ENCODE assay signal across 9 cellular contexts in the genomic region with DNA sequence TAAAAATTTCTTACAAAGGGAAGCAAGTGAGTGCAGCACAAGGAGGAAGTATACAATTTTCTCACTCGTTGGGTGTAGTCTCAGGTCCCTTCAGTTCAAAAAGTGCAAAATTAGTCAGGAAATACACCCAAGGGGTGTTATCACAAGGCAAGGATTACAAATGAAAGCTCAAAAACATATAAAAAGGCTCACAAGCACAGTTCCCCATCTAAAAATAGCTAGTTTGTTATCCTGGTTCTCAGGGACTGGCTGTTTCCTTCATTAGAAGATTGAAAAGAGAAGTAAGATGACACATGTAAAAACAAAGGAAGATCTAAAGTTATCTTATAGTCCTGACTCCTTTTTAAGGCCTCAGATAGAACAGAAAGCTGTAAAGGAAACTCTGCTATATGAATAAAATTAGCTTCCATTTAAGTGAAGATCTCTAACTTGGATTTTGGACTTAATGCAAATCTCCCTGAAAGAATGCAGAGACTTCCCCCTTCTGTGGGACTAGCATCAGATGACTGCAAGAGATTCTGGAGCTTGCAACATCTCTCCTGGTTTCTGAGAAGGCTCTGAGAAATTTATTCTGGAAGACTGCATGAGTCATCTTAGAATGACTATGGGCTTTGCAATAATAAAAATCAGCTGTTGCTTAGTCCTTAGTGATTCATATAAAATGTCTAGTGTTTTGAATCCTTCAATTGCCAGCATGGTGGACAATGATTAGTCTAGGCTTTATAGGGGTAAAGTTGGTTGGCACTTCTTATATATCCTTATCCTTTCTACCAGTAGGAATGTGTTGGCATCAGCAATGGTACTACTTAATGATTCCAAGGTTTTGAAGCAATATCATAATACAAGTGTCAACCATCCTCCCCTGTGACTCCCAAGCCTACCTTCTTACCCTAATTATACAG. TPM values are rescaled to one million over a fixed set of nuclear protein-coding genes. Genes with fewer than 3 reads are reported as not detected.
A peak's percentile ranks its signal among the peaks of the same experiment; 100 is the strongest.
DNase-seq lines count a peak whose midpoint lies in the region; ATAC-seq, FAIRE-seq and TF ChIP-seq lines count a peak whose summit lies in the region.
"Had no signal": no experiment of that assay in that cellular context is flagged by ENCODE, and none has a peak within 500 bp of the region (broad histone marks: within the 10 kb centered on the region; RNA-seq: fewer than 3 reads in every experiment).

No MANE protein-coding gene starts in this region.

- POLR2A ChIA-PET in K562 (lab: Yijun Ruan, JAX), result interaction anchor here (0.6 to 8.8 kb wide), 6 partner anchors 15 to 1391 kb away, joined by 3 to 67 read pairs (median 4); partner anchors contain the start of gene DAB2

- no peak for TF ChIP-seq POLR2A in K562 (conservative IDR thresholded peaks at IDR 0.05)

- no peaks in the 10 kb centered on the region for H3K36me3 Mint-ChIP-seq in activated T-cell treated with anti-CD3 and anti-CD28 coated beads, Interleukin-2, amount 50 U/mL, for 24 hours (ENCODE audit: low read depth)
- H3K36me3 Mint-ChIP-seq in activated T-helper 1 cell treated with anti-CD3 and anti-CD28 coated beads, Interleukin-12 subunit alpha, Interleukin-12 subunit beta, Interleukin-2, Interleukin-4 antibody, amounts not matched to agents 30 ng/mL and 10 ng/mL and 1 ng/mL, durations not matched to agents 14 hours and 24 hours and 36 hours (ENCODE audit: low read depth), result no peaks in the 10 kb centered on the region

- TF ChIP-seq RAD21 in K562 (CRISPR knock-in tag; conservative IDR thresholded peaks at IDR 0.05 in 1 of 2, IDR thresholded peaks at IDR 0.05 in 1 of 2), result peak in 1 of 2 experiments; percentile 27; a peak in 1 of 4 replicates

- H3K27me3 ChIP-seq in K562 (ENCODE audit: control insufficient read depth in 2 of 2, insufficient read depth in 2 of 2, low read length in 2 of 2), result no peaks in the 10 kb centered on the region
- no peaks in the 10 kb centered on the region for H3K27me3 ChIP-seq in thoracic aorta (replicated peaks; ENCODE audit: insufficient read depth)
- H3K27me3 ChIP-seq: SJCRH30 had no signal

- intact Hi-C loops in K562 (cut with micrococcal nuclease), result loop anchor here (1.0 kb wide), 1 partner anchor 24 kb away; no protein-coding TSS in a partner anchor
- intact Hi-C loops in activated T-helper 1 cell treated with anti-CD3 and anti-CD28 coated beads, Interleukin-12 subunit alpha, Interleukin-12 subunit beta, Interleukin-2, Interleukin-4 antibody, amounts not matched to agents 30 ng/mL and 10 ng/mL and 1 ng/mL, durations not matched to agents 14 hours and 24 hours and 36 hours (cut with micrococcal nuclease), result no loop called here

- H3K9me3 Mint-ChIP-seq in activated T-cell treated with anti-CD3 and anti-CD28 coated beads, Interleukin-2, amount 50 U/mL, for 24 hours, result no peaks in the 10 kb centered on the region
- no peaks in the 10 kb centered on the region for H3K9me3 Mint-ChIP-seq in activated T-helper 1 cell treated with anti-CD3 and anti-CD28 coated beads, Interleukin-12 subunit alpha, Interleukin-12 subunit beta, Interleukin-2, Interleukin-4 antibody, amounts not matched to agents 30 ng/mL and 10 ng/mL and 1 ng/mL, durations not matched to agents 14 hours and 24 hours and 36 hours

- H2AFZ ChIP-seq in K562 (ENCODE audit: low read depth, low read length), result peak overlapping the region; percentile 49

- peak; percentile 71 for FAIRE-seq in K562 (lab: Jason Lieb, UNC)

- no peak overlapping the region for H3K4me3 Mint-ChIP-seq in activated T-cell treated with anti-CD3 and anti-CD28 coated beads, Interleukin-2, amount 50 U/mL, for 24 hours
- H3K4me3 Mint-ChIP-seq in activated T-helper 1 cell treated with anti-CD3 and anti-CD28 coated beads, Interleukin-12 subunit alpha, Interleukin-12 subunit beta, Interleukin-2, Interleukin-4 antibody, amounts not matched to agents 30 ng/mL and 10 ng/mL and 1 ng/mL, durations not matched to agents 14 hours and 24 hours and 36 hours, result no peak overlapping the region

- H3K4me1 Mint-ChIP-seq in activated T-cell treated with anti-CD3 and anti-CD28 coated beads, Interleukin-2, amount 50 U/mL, for 24 hours (ENCODE audit: low read depth), result peaks cover 3% of the 10 kb centered on the region
- no peaks in the 10 kb centered on the region for H3K4me1 Mint-ChIP-seq in activated T-helper 1 cell treated with anti-CD3 and anti-CD28 coated beads, Interleukin-12 subunit alpha, Interleukin-12 subunit beta, Interleukin-2, Interleukin-4 antibody, amounts not matched to agents 30 ng/mL and 10 ng/mL and 1 ng/mL, durations not matched to agents 14 hours and 24 hours and 36 hours (ENCODE audit: low read depth)

- WGBS in K562 (ENCODE audit: insufficient coverage, low coverage, missing lambda C conversion rate), result 6% methylated on average over 1 of the region's 1 CpG

- peak; percentile 90 for ATAC-seq in K562
- ATAC-seq in thoracic aorta (ENCODE audit: insufficient number of reproducible peaks, low FRiP score, low read depth), result peak; percentile 99
- no peak for ATAC-seq in GM19023 (IDR thresholded peaks at IDR 0.05; ENCODE audit: unreplicated experiment)

- DNase-seq in Kasumi-1 (lab: John Stamatoyannopoulos, UW) (peak; percentile 84 to 86), K562 (ENCODE audit: extremely low read depth in 1 of 4, low spot score in 3 of 4) (peak; percentile 43 to 83 (median 59)), kidney tubule cell (ENCODE audit: low spot score) (peak; percentile 96), thoracic aorta (ENCODE audit: low spot score) (no peak)
- DNase-seq in stimulated activated CD4-positive, alpha-beta T cell treated with anti-CD3 and anti-CD28 coated beads, Interleukin-15, amount 100 ng/mL, for 24 hours, result no peak
- no peak for DNase-seq in activated T-cell treated with anti-CD3 and anti-CD28 coated beads, Interleukin-2, amount 50 U/mL, for 24 hours
- no peak for DNase-seq in activated T-helper 1 cell treated with anti-CD3 and anti-CD28 coated beads, Interleukin-12 subunit alpha, Interleukin-12 subunit beta, Interleukin-2, Interleukin-4 antibody, amounts not matched to agents 30 ng/mL and 10 ng/mL and 1 ng/mL, durations not matched to agents 14 hours and 24 hours and 36 hours (ENCODE audit: low spot score)

- H3K4me2 ChIP-seq in K562 (ENCODE audit: insufficient read depth, low read length), result peak overlapping the region; percentile 44

- H3K4me3 ChIP-seq in K562 (no peak overlapping the region), thoracic aorta (peak overlapping the region; percentile 10)
- H3K4me3 ChIP-seq: SJCRH30 had no signal

- H4K20me1 ChIP-seq in K562 (replicated peaks; ENCODE audit: control insufficient read depth, insufficient read depth, low read length), result no peaks in the 10 kb centered on the region

- in situ Hi-C loops in K562 (cut with MboI), result no loop called here

- no peak for TF ChIP-seq CTCF in K562 (IDR thresholded peaks at IDR 0.05 in 2 of 3, conservative IDR thresholded peaks at IDR 0.05 in 1 of 3; ENCODE audit: insufficient read depth in 2 of 3, low read depth in 1 of 3, low read length in 3 of 3)
- no peak for TF ChIP-seq CTCF in thoracic aorta (IDR thresholded peaks at IDR 0.05)

- peak overlapping the region in 1 of 2 experiments; percentile 55; a peak in 2 of 4 replicates for H3K9ac ChIP-seq in K562 (ENCODE audit: insufficient read depth in 1 of 2, low read depth in 2 of 2, low read length in 2 of 2)

- H3K9me1 ChIP-seq in K562 (ENCODE audit: control insufficient read depth, insufficient read depth, low read length), result no peaks in the 10 kb centered on the region

- 0 out of 3 replicates have a peak, but pooled peaks cover 2% of the 10 kb centered on the region for H3K79me2 ChIP-seq in K562 (ENCODE audit: control insufficient read depth, insufficient read depth, low read length)

- peak; percentile 92 for TF ChIP-seq EP300 in K562 (IDR thresholded peaks at IDR 0.05; ENCODE audit: low read length)

- H3K4me1 ChIP-seq in K562 (replicated peaks in 1 of 2; ENCODE audit: control insufficient read depth in 2 of 2, insufficient read depth in 2 of 2, low read length in 2 of 2), result peaks cover 4 to 34% of the 10 kb centered on the region in 2 experiments; a peak in 4 of 5 replicates
- peaks cover 32 to 55% of the 10 kb centered on the region in 2 donors for H3K4me1 ChIP-seq in thoracic aorta (ENCODE audit: control insufficient read depth in 1 of 2, low read depth in 2 of 2)

- CTCF ChIA-PET in K562 (lab: Yijun Ruan, JAX; ENCODE audit: low intra/inter-chr PET ratio), result no interaction called here

- no peak overlapping the region for H3K27ac Mint-ChIP-seq in activated T-cell treated with anti-CD3 and anti-CD28 coated beads, Interleukin-2, amount 50 U/mL, for 24 hours
- H3K27ac Mint-ChIP-seq in activated T-helper 1 cell treated with anti-CD3 and anti-CD28 coated beads, Interleukin-12 subunit alpha, Interleukin-12 subunit beta, Interleukin-2, Interleukin-4 antibody, amounts not matched to agents 30 ng/mL and 10 ng/mL and 1 ng/mL, durations not matched to agents 14 hours and 24 hours and 36 hours, result no peak overlapping the region

- H3K27ac ChIP-seq in K562 (ENCODE audit: extremely low read depth, low read depth, low read length), result peak overlapping the region; percentile 77
- peak overlapping the region; percentile 82 to 87 for H3K27ac ChIP-seq in thoracic aorta
- H3K27ac ChIP-seq: SJCRH30 had no signal

- H3K9me3 ChIP-seq in K562 (replicated peaks; ENCODE audit: control insufficient read depth, insufficient read depth, low read depth, low read length) (no peaks in the 10 kb centered on the region), thoracic aorta (no peaks in the 10 kb centered on the region)
- H3K9me3 ChIP-seq: SJCRH30 had no signal

- BruUV-seq in K562 (replicated peaks; lab: Mats Ljungman, UMichigan), result TSS peak; percentile 31

- H3K27me3 Mint-ChIP-seq in activated T-cell treated with anti-CD3 and anti-CD28 coated beads, Interleukin-2, amount 50 U/mL, for 24 hours, result no peaks in the 10 kb centered on the region
- H3K27me3 Mint-ChIP-seq in activated T-helper 1 cell treated with anti-CD3 and anti-CD28 coated beads, Interleukin-12 subunit alpha, Interleukin-12 subunit beta, Interleukin-2, Interleukin-4 antibody, amounts not matched to agents 30 ng/mL and 10 ng/mL and 1 ng/mL, durations not matched to agents 14 hours and 24 hours and 36 hours (ENCODE audit: insufficient read depth), result peaks cover 1% of the 10 kb centered on the region

- H3K36me3 ChIP-seq in K562 (ENCODE audit: control insufficient read depth, insufficient read depth, low read length) (no peaks in the 10 kb centered on the region; the same call in 2 of the 3 replicates), thoracic aorta (no peaks in the 10 kb centered on the region)
- H3K36me3 ChIP-seq: SJCRH30 had no signal

RNA-seq across cellular contexts. Expression of gene DAB2, which starts 25.4 kb away (rescaled TPM):
- total RNA-seq in K562 (2011; cell fraction: chromatin; rRNA removed; ENCODE audit: low replicate concordance), result 11.5 and 53.0 TPM in 2 replicates
- 5.7 and 12.1 TPM in 2 replicates for total RNA-seq in K562 (2011; cell fraction: nucleolus; rRNA removed)
- total RNA-seq in K562 (2011; cell fraction: nucleoplasm; rRNA removed), result 28.8 and 31.8 TPM in 2 replicates
- total RNA-seq in K562 (2014; rRNA removed) (8.1 and 14.2 TPM in 2 replicates), K562 (2014; rRNA removed; fragmentation: Illumina TruSeq; extraction: Trizol) (17.2 and 20.4 TPM in 2 replicates), K562 (2015; rRNA removed; fragmentation: Illumina TruSeq; extraction: Trizol) (9.9 and 10.5 TPM in 2 replicates), K562 (2021) (23.1 and 27.6 TPM in 2 replicates), thoracic aorta (100 to 1,000 TPM; 162 to 187 TPM)
- polyA plus RNA-seq in K562 (2011; rRNA removed) (3.2 and 6.6 TPM in 2 replicates), K562 (2014; fragmentation: Illumina TruSeq; extraction: Trizol) (26.2 and 28.8 TPM in 2 replicates), K562 (2014; fragmentation: Nextera tagmentation; extraction: Ambion mirVana) (10 to 100 TPM; 28.1 to 29.9 TPM), K562 (2014; rRNA removed) (18.2 and 24.1 TPM in 2 replicates)
- 2.0 and 3.6 TPM in 2 replicates for polyA plus RNA-seq in K562 (2011; cell fraction: cytosol; rRNA removed)
- 4.9 and 9.8 TPM in 2 replicates for polyA plus RNA-seq in K562 (2011; cell fraction: nucleus; rRNA removed)
- 15.3 and 19.3 TPM in 2 replicates for polyA plus RNA-seq in K562 (2012)
- 4.6 and 12.6 TPM in 2 replicates for polyA minus RNA-seq in K562 (2011; rRNA and poly(A)+ RNA removed)
- polyA minus RNA-seq in K562 (2011; cell fraction: cytosol; rRNA and poly(A)+ RNA removed), result 2.9 and 6.3 TPM in 2 replicates
- polyA minus RNA-seq in K562 (2011; cell fraction: nucleus; rRNA and poly(A)+ RNA removed), result 9.7 and 13.3 TPM in 2 replicates
- not detected in 2 replicates for total RNA-seq in activated T-helper 1 cell treated with anti-CD3 and anti-CD28 coated beads, Interleukin-12 subunit alpha, Interleukin-12 subunit beta, Interleukin-2, Interleukin-4 antibody, amounts not matched to agents 30 ng/mL and 10 ng/mL and 1 ng/mL, durations not matched to agents 14 hours and 24 hours and 36 hours

RNA-seq across cellular contexts. Expression of gene C9, which starts 35.1 kb away (rescaled TPM):
- total RNA-seq in K562 (2011; cell fraction: chromatin; rRNA removed; ENCODE audit: low replicate concordance), result not detected in 2 replicates
- total RNA-seq in K562 (2011; cell fraction: nucleolus; rRNA removed), result not detected in 2 replicates
- total RNA-seq in K562 (2011; cell fraction: nucleoplasm; rRNA removed), result not detected in 2 replicates
- total RNA-seq in K562 (2014; rRNA removed), result not detected in 2 replicates
- not detected in 2 replicates for total RNA-seq in K562 (2014; rRNA removed; fragmentation: Illumina TruSeq; extraction: Trizol)
- not detected in 2 replicates for total RNA-seq in K562 (2015; rRNA removed; fragmentation: Illumina TruSeq; extraction: Trizol)
- total RNA-seq in K562 (2021), result 0.38 and 0.51 TPM in 2 replicates
- polyA plus RNA-seq in K562 (2011; rRNA removed), result not detected in 2 replicates
- not detected in 2 replicates for polyA plus RNA-seq in K562 (2011; cell fraction: cytosol; rRNA removed)
- polyA plus RNA-seq in K562 (2011; cell fraction: nucleus; rRNA removed), result not detected in 2 replicates
- polyA plus RNA-seq in K562 (2012), result 0.07 and 0.14 TPM in 2 replicates
- not detected in 2 replicates for polyA plus RNA-seq in K562 (2014; fragmentation: Illumina TruSeq; extraction: Trizol)
- polyA plus RNA-seq in K562 (2014; fragmentation: Nextera tagmentation; extraction: Ambion mirVana), result under 1 TPM in 1 of 2 experiments, not detected in 1; 0.08 TPM
- not detected in 2 replicates for polyA plus RNA-seq in K562 (2014; rRNA removed)
- polyA minus RNA-seq in K562 (2011; rRNA and poly(A)+ RNA removed), result not detected in 2 replicates
- polyA minus RNA-seq in K562 (2011; cell fraction: cytosol; rRNA and poly(A)+ RNA removed), result not detected in 2 replicates
- polyA minus RNA-seq in K562 (2011; cell fraction: nucleus; rRNA and poly(A)+ RNA removed), result not detected in 2 replicates
- not detected for total RNA-seq in thoracic aorta
- total RNA-seq in activated T-helper 1 cell treated with anti-CD3 and anti-CD28 coated beads, Interleukin-12 subunit alpha, Interleukin-12 subunit beta, Interleukin-2, Interleukin-4 antibody, amounts not matched to agents 30 ng/mL and 10 ng/mL and 1 ng/mL, durations not matched to agents 14 hours and 24 hours and 36 hours, result not detected in 2 replicates
- total RNA-seq: SJCRH30 had no signal

Comparison
In these comparisons a context has a peak if more than half of its experiments do, and no peak if none do; other contexts are left out.
1. DNase-seq: peak in Kasumi-1 (2 of 2), K562 (4 of 4) and kidney tubule cell (single experiment); none in thoracic aorta (single experiment), stimulated activated CD4-positive, alpha-beta T cell treated with anti-CD3 and anti-CD28 coated beads, Interleukin-15, amount 100 ng/mL, for 24 hours (single experiment), activated T-cell treated with anti-CD3 and anti-CD28 coated beads, Interleukin-2, amount 50 U/mL, for 24 hours (single experiment) and activated T-helper 1 cell treated with anti-CD3 and anti-CD28 coated beads, Interleukin-12 subunit alpha, Interleukin-12 subunit beta, Interleukin-2, Interleukin-4 antibody, amounts not matched to agents 30 ng/mL and 10 ng/mL and 1 ng/mL, durations not matched to agents 14 hours and 24 hours and 36 hours (single experiment).